ENCODE assay signal across 17 cellular contexts in genomic region chr14:81455344-81455743, GRCh38. TPM values are rescaled to one million over a fixed set of nuclear protein-coding genes. Genes with fewer than 3 reads are reported as not detected.
DNase-seq lines count a peak whose midpoint lies in the region; ATAC-seq, FAIRE-seq and TF ChIP-seq lines count a peak whose summit lies in the region.
"Had no signal": no experiment of that assay in that cellular context is flagged by ENCODE, and none has a peak within 500 bp of the region (broad histone marks: within the 10 kb centered on the region; RNA-seq: fewer than 3 reads in every experiment).

No MANE protein-coding gene starts in this region.

- no peaks in the 10 kb centered on the region for H3K36me3 Mint-ChIP-seq in chondrocyte (ENCODE audit: low read depth)

- H3K9me3 Mint-ChIP-seq in chondrocyte (ENCODE audit: low read depth), result no peaks in the 10 kb centered on the region

- peaks cover 0 to 10% (median 0%) of the 10 kb centered on the region in 4 donors for H3K4me1 ChIP-seq in transverse colon
- H3K4me1 ChIP-seq: breast epithelium had no signal

- 87 to 88% methylated on average over 4 of the region's 4 CpGs for WGBS in transverse colon (ENCODE audit: low coverage in 1 of 2), 2 donors

- H3K9me3 ChIP-seq in transverse colon, result no peaks in the 10 kb centered on the region
- H3K9me3 ChIP-seq: breast epithelium, tibial nerve had no signal

- H3K27me3 Mint-ChIP-seq in chondrocyte (ENCODE audit: low read depth), result peaks cover 7% of the 10 kb centered on the region

- peaks cover 8% of the 10 kb centered on the region for H3K4me1 Mint-ChIP-seq in chondrocyte (ENCODE audit: low read depth)

- no peak overlapping the region for H3K4me3 ChIP-seq in transverse colon
- H3K4me3 ChIP-seq: breast epithelium, smooth muscle cell, tibial nerve had no signal

- DNase-seq in CD1c-positive myeloid dendritic cell (ENCODE audit: extremely low spot score) (peak; percentile 10), RCC 7860 (ENCODE audit: low spot score) (peak; percentile 53), Right ventricle myocardium inferior (ENCODE audit: missing footprints) (no peak), transverse colon (no peak), NCI-H128 (lab: John Stamatoyannopoulos, UW; ENCODE audit: unreplicated experiment) (no peak), chondrocyte (ENCODE audit: low spot score) (no peak)
- DNase-seq: effector memory CD4-positive, alpha-beta T cell; mesendoderm; NCI-H748 treated with DMSO at 0.1 percent for 48 hours had no signal

- no peak for TF ChIP-seq CTCF in transverse colon (IDR thresholded peaks at IDR 0.05)
- TF ChIP-seq CTCF in chondrocyte (IDR thresholded peaks at IDR 0.05), result no peak

- TF ChIP-seq EP300 in transverse colon (IDR thresholded peaks at IDR 0.05; ENCODE audit: low read depth), result no peak

- TF ChIP-seq POLR2A in transverse colon (IDR thresholded peaks at IDR 0.05), result no peak

- no peak overlapping the region for H3K27ac ChIP-seq in transverse colon
- H3K27ac ChIP-seq: breast epithelium, tibial nerve had no signal

- H3K27me3 ChIP-seq in transverse colon, result no peaks in the 10 kb centered on the region
- H3K27me3 ChIP-seq: breast epithelium, tibial nerve had no signal

- ATAC-seq in GM19452 (IDR thresholded peaks at IDR 0.05; ENCODE audit: unreplicated experiment) (peak; percentile 21), HG02885 (IDR thresholded peaks at IDR 0.05; ENCODE audit: poor library complexity, unreplicated experiment) (peak; percentile 30), Right ventricle myocardium inferior (no peak)
- ATAC-seq: HepG2 had no signal

- H3K4me3 Mint-ChIP-seq in chondrocyte (ENCODE audit: unreplicated experiment), result no peak overlapping the region

- H3K36me3 ChIP-seq in transverse colon, result no peaks in the 10 kb centered on the region
- H3K36me3 ChIP-seq: breast epithelium, tibial nerve had no signal

- intact Hi-C loops in Right ventricle myocardium inferior (cut with DNase I) (no loop called here), transverse colon (cut with DNase I; ENCODE audit: low total_unique reads) (no loop called here)

- in situ Hi-C loops in transverse colon (cut with MboI; ENCODE audit: low pct_ligation_motif_present in 1 of 4, low pct_unique_long_range_greater_than_20kb in 1 of 4, low sequenced_read_pairs in 3 of 4), result loop anchor here (25.0 kb wide), 2 partner anchors 468 to 493 kb away; partner anchors contain the start of gene TSHR (in 1 of the 4)

- FAIRE-seq in RCC 7860 (lab: Jason Lieb, UNC), result peak; percentile 22
- FAIRE-seq: frontal cortex, HepG2, TTC549 had no signal

- H3K27ac Mint-ChIP-seq in chondrocyte (ENCODE audit: unreplicated experiment), result no peak overlapping the region

RNA-seq across cellular contexts. Expression of gene STON2, which starts 55.2 kb away (rescaled TPM):
- total RNA-seq in Right ventricle myocardium inferior (12.8 TPM), transverse colon (10 to 100 TPM; 10.8 to 39.4 (median 17.5) TPM), chondrocyte (not detected in 3 replicates)

Comparison
In these comparisons a context has a peak if more than half of its experiments do, and no peak if none do; other contexts are left out.
1. DNase-seq: peak in CD1c-positive myeloid dendritic cell (single experiment) and RCC 7860 (single experiment); none in Right ventricle myocardium inferior (single experiment), transverse colon (single experiment), NCI-H128 (single experiment) and chondrocyte (single experiment).